In genomic region chr3:33042668-33043067, GRCh38 we compare ENCODE assay signal across 23 cellular contexts.
"Had no signal": no experiment of that assay in that cellular context is flagged by ENCODE, and none has a peak within 500 bp of the region (broad histone marks: within the 10 kb centered on the region; RNA-seq: fewer than 3 reads in every experiment).

No MANE protein-coding gene starts in this region.

- DNase-seq: activated CD4-positive, alpha-beta T cell treated with anti-CD3 and anti-CD28 coated beads for 36 hours; activated CD4-positive, alpha-beta T cell treated with anti-CD3 and anti-CD28 coated beads, Interleukin-2, amount 50 U/mL, for 4 hours; activated CD8-positive, alpha-beta memory T cell treated with anti-CD3 and anti-CD28 coated beads for 24 hours; activated naive CD4-positive, alpha-beta T cell treated with anti-CD3 and anti-CD28 coated beads, Interleukin-2, amount 50 U/mL, for 16 hours; activated naive CD8-positive, alpha-beta T cell treated with anti-CD3 and anti-CD28 coated beads, Interleukin-2, amount 10 ng/mL, durations not matched to agents 7 days and 5 days; activated T-cell treated with anti-CD3 and anti-CD28 coated beads, Interleukin-2, amount 50 U/mL, for 48 hours; adrenal gland; anterior cingulate cortex; KG1; NCI-H1048; NCI-H146; NCI-H187 treated with DMSO at 0.1 percent for 48 hours; NCI-H2081 treated with DMSO at 0.1 percent for 48 hours; NCI-H446; NCI-H524 treated with DMSO at 0.1 percent for 48 hours; NCI-H748 treated with DMSO at 0.1 percent for 48 hours; OCI-M1; Peyer's patch; SHP77; T-helper 2 cell; T1000; WERI-Rb-1 had no signal

- H3K27me3 Mint-ChIP-seq: activated CD4-positive, alpha-beta T cell treated with anti-CD3 and anti-CD28 coated beads for 36 hours had no signal

- H3K9me3 ChIP-seq: adrenal gland, Peyer's patch had no signal

- ATAC-seq: activated CD4-positive, alpha-beta T cell treated with anti-CD3 and anti-CD28 coated beads for 36 hours had no signal

- H3K27ac Mint-ChIP-seq: activated CD4-positive, alpha-beta T cell treated with anti-CD3 and anti-CD28 coated beads for 36 hours; activated naive CD8-positive, alpha-beta T cell treated with anti-CD3 and anti-CD28 coated beads, Interleukin-2, amount 10 ng/mL, durations not matched to agents 7 days and 5 days had no signal

- H3K4me3 ChIP-seq: adrenal gland, Peyer's patch had no signal

- H3K4me3 Mint-ChIP-seq: activated CD4-positive, alpha-beta T cell treated with anti-CD3 and anti-CD28 coated beads for 36 hours; activated naive CD8-positive, alpha-beta T cell treated with anti-CD3 and anti-CD28 coated beads, Interleukin-2, amount 10 ng/mL, durations not matched to agents 7 days and 5 days had no signal

- FAIRE-seq: TTC549 had no signal

- H3K9me3 Mint-ChIP-seq: activated naive CD8-positive, alpha-beta T cell treated with anti-CD3 and anti-CD28 coated beads, Interleukin-2, amount 10 ng/mL, durations not matched to agents 7 days and 5 days had no signal

- H3K27me3 ChIP-seq: adrenal gland, Peyer's patch had no signal

- H3K4me1 ChIP-seq: adrenal gland had no signal

- H3K27ac ChIP-seq: adrenal gland, Peyer's patch, WERI-Rb-1 had no signal
